In genomic region chr3:14371573-14372474, GRCh38 we compare ENCODE assay signal across 1 cellular context.
TF ChIP-seq lines count a peak whose summit lies in the region.

No MANE protein-coding gene starts in this region.

TF ChIP-seq in HEK293, 187 proteins besides CTCF, POLR2A, EP300 and RAD21 (continued from another document and continues in another):
- TF ChIP-seq GFI1B (tag by site-specific recombination; IDR thresholded peaks at IDR 0.05): no peak; the same call in 1 of the 2 replicates
- TF ChIP-seq ZNF560 (tag by site-specific recombination; IDR thresholded peaks at IDR 0.05; ENCODE audit: borderline replicate concordance): no peak
- no peak for TF ChIP-seq ZNF585B (tag by site-specific recombination; IDR thresholded peaks at IDR 0.05)
- TF ChIP-seq ZNF837 (tag by site-specific recombination; IDR thresholded peaks at IDR 0.05): no peak
- peak; percentile 73 for TF ChIP-seq ZNF121 (tag by site-specific recombination; IDR thresholded peaks at IDR 0.05)
- peak; percentile 55; the same call in 1 of the 2 replicates for TF ChIP-seq ZNF580 (tag by site-specific recombination; IDR thresholded peaks at IDR 0.05)
- TF ChIP-seq ZNF10 (tag by site-specific recombination; IDR thresholded peaks at IDR 0.05): no peak
- TF ChIP-seq ZSCAN23 (tag by site-specific recombination; IDR thresholded peaks at IDR 0.05): 0 out of 2 replicates have a peak, but pooled peaks have one; percentile 51
- peak; percentile 80 for TF ChIP-seq BCL11A (tag by site-specific recombination; IDR thresholded peaks at IDR 0.05; ENCODE audit: low read depth)
- no peak for TF ChIP-seq ZNF830 (tag by site-specific recombination; IDR thresholded peaks at IDR 0.05; ENCODE audit: low read depth)
- peak; percentile 89 for TF ChIP-seq SP7 (tag by site-specific recombination; IDR thresholded peaks at IDR 0.05)
- TF ChIP-seq ZNF2 (tag by site-specific recombination; IDR thresholded peaks at IDR 0.05): peak; percentile 85
- TF ChIP-seq ZNF248 (tag by site-specific recombination; IDR thresholded peaks at IDR 0.05): no peak
- no peak; the same call in 1 of the 2 replicates for TF ChIP-seq ZNF623 (tag by site-specific recombination; IDR thresholded peaks at IDR 0.05)
- TF ChIP-seq ZNF610 (tag by site-specific recombination; IDR thresholded peaks at IDR 0.05; ENCODE audit: borderline replicate concordance): no peak
- no peak for TF ChIP-seq ZNF416 (tag by site-specific recombination; IDR thresholded peaks at IDR 0.05)
- no peak for TF ChIP-seq ZNF138 (tag by site-specific recombination; IDR thresholded peaks at IDR 0.05; ENCODE audit: borderline replicate concordance)
- TF ChIP-seq ZFP37 (tag by site-specific recombination; IDR thresholded peaks at IDR 0.05): peak; percentile 82; the same call in 1 of the 2 replicates
- peak; percentile 80; the same call in 1 of the 2 replicates for TF ChIP-seq KLF8 (tag by site-specific recombination; IDR thresholded peaks at IDR 0.05)
- TF ChIP-seq ZNF266 (tag by site-specific recombination; IDR thresholded peaks at IDR 0.05; ENCODE audit: low read depth): no peak
- no peak for TF ChIP-seq GLI4 (tag by site-specific recombination; IDR thresholded peaks at IDR 0.05)
- TF ChIP-seq SALL2 (tag by site-specific recombination; IDR thresholded peaks at IDR 0.05; ENCODE audit: borderline replicate concordance): no peak
- TF ChIP-seq ZNF473 (tag by site-specific recombination; IDR thresholded peaks at IDR 0.05): no peak
- TF ChIP-seq ZNF433 (tag by site-specific recombination; IDR thresholded peaks at IDR 0.05; ENCODE audit: low read depth): no peak
- TF ChIP-seq ZNF26 (tag by site-specific recombination; IDR thresholded peaks at IDR 0.05): no peak
- TF ChIP-seq ZNF558 (tag by site-specific recombination; IDR thresholded peaks at IDR 0.05): peak; percentile 49; the same call in 1 of the 2 replicates
- TF ChIP-seq ZNF157 (tag by site-specific recombination; IDR thresholded peaks at IDR 0.05): no peak
- no peak for TF ChIP-seq ZNF48 (tag by site-specific recombination; IDR thresholded peaks at IDR 0.05)
- 0 out of 2 replicates have a peak, but pooled peaks have one; percentile 23 for TF ChIP-seq ZNF341 (tag by site-specific recombination; IDR thresholded peaks at IDR 0.05; ENCODE audit: low read depth)
- TF ChIP-seq PBX3 (CRISPR knock-in tag; IDR thresholded peaks at IDR 0.05): no peak
- TF ChIP-seq ZNF280C (tag by site-specific recombination; IDR thresholded peaks at IDR 0.05): no peak
- no peak for TF ChIP-seq ZNF645 (tag by site-specific recombination; IDR thresholded peaks at IDR 0.05)
- TF ChIP-seq ZBTB17 (tag by site-specific recombination; IDR thresholded peaks at IDR 0.05): peak; percentile 90
- peak; percentile 36 for TF ChIP-seq SP2 (tag by site-specific recombination; IDR thresholded peaks at IDR 0.05)
- TF ChIP-seq ZNF239 (tag by site-specific recombination; IDR thresholded peaks at IDR 0.05): no peak
- no peak for TF ChIP-seq ZNF510 (tag by site-specific recombination; IDR thresholded peaks at IDR 0.05; ENCODE audit: insufficient replicate concordance)
- TF ChIP-seq ZSCAN30 (tag by site-specific recombination; IDR thresholded peaks at IDR 0.05): peak; percentile 97
- TF ChIP-seq ZBTB8A (tag by site-specific recombination; IDR thresholded peaks at IDR 0.05): 0 out of 2 replicates have a peak, but pooled peaks have one; percentile 18
- no peak; the same call in 1 of the 2 replicates for TF ChIP-seq ZNF324 (tag by site-specific recombination; IDR thresholded peaks at IDR 0.05)
- TF ChIP-seq ZNF184 (tag by site-specific recombination; IDR thresholded peaks at IDR 0.05): peak; percentile 79
- TF ChIP-seq PRDM1 (tag by site-specific recombination; IDR thresholded peaks at IDR 0.05): no peak
- no peak for TF ChIP-seq AEBP2 (tag by site-specific recombination; IDR thresholded peaks at IDR 0.05; ENCODE audit: borderline replicate concordance)
- TF ChIP-seq PATZ1 (tag by site-specific recombination; IDR thresholded peaks at IDR 0.05): peak; percentile 76
- peak; percentile 88 for TF ChIP-seq ZNF24 (tag by site-specific recombination; IDR thresholded peaks at IDR 0.05)
- TF ChIP-seq ZNF514 (tag by site-specific recombination; IDR thresholded peaks at IDR 0.05): no peak
- TF ChIP-seq ZNF335 (tag by site-specific recombination; conservative IDR thresholded peaks at IDR 0.05): 0 out of 2 replicates have a peak, but pooled peaks have one; percentile 31
- TF ChIP-seq ZNF76 (tag by site-specific recombination; IDR thresholded peaks at IDR 0.05; ENCODE audit: borderline replicate concordance, low read depth): no peak
- no peak for TF ChIP-seq RBAK (tag by site-specific recombination; IDR thresholded peaks at IDR 0.05)
- no peak for TF ChIP-seq ZFHX2 (tag by site-specific recombination; conservative IDR thresholded peaks at IDR 0.05)
- TF ChIP-seq ZSCAN5A (tag by site-specific recombination; IDR thresholded peaks at IDR 0.05): peak; percentile 57; the same call in 1 of the 2 replicates
- TF ChIP-seq ZNF350 (tag by site-specific recombination; IDR thresholded peaks at IDR 0.05): no peak
- no peak for TF ChIP-seq ZNF704 (tag by site-specific recombination; IDR thresholded peaks at IDR 0.05)
- no peak for TF ChIP-seq ZNF548 (tag by site-specific recombination; IDR thresholded peaks at IDR 0.05)
- peak; percentile 38; the same call in 1 of the 2 replicates for TF ChIP-seq ZFP69B (tag by site-specific recombination; IDR thresholded peaks at IDR 0.05)
- TF ChIP-seq ZNF423 (tag by site-specific recombination; IDR thresholded peaks at IDR 0.05): no peak
- no peak for TF ChIP-seq ZFP41 (tag by site-specific recombination; IDR thresholded peaks at IDR 0.05; ENCODE audit: borderline replicate concordance)
- no peak for TF ChIP-seq ZNF354C (tag by site-specific recombination; IDR thresholded peaks at IDR 0.05; ENCODE audit: borderline replicate concordance, low read depth)
- no peak for TF ChIP-seq KLF16 (tag by site-specific recombination; IDR thresholded peaks at IDR 0.05)
- TF ChIP-seq ZNF214 (tag by site-specific recombination; IDR thresholded peaks at IDR 0.05; ENCODE audit: borderline replicate concordance): no peak
- no peak for TF ChIP-seq ZNF707 (tag by site-specific recombination; IDR thresholded peaks at IDR 0.05)
- TF ChIP-seq INSM2 (tag by site-specific recombination; IDR thresholded peaks at IDR 0.05): peak; percentile 81
- TF ChIP-seq ZNF23 (tag by site-specific recombination; IDR thresholded peaks at IDR 0.05; ENCODE audit: borderline replicate concordance): no peak
